Comparison of ENCODE assay signal across 8 cellular contexts in the genomic region with DNA sequence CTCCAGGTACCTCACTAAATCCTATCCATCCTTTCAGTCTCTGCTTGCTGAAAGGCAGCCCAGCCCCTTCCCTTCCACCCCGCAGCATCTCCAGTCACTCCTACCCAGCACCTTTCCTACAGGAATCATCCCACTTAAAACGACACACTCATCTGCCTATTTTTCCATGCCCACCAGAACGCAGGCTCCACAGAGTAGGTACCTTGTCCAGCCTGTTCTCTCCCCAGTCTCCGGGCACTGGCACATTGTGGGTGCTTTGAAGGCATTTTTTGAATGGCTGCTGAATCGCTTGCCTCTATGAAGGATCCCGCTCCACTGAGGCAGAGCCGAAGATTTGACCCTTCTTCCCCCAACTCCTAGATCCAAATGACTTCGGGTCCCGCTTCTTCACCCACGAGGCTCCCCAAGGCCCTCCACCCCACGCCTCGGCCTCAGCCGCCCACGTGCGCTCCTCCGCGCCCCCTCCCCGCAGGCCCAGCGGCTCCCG. TPM values are rescaled to one million over a fixed set of nuclear protein-coding genes. Genes with fewer than 3 reads are reported as not detected.
A peak's percentile ranks its signal among the peaks of the same experiment; 100 is the strongest.
DNase-seq lines count a peak whose midpoint lies in the region; ATAC-seq and TF ChIP-seq lines count a peak whose summit lies in the region.
"Had no signal": no experiment of that assay in that cellular context is flagged by ENCODE, and none has a peak within 500 bp of the region (broad histone marks: within the 10 kb centered on the region; RNA-seq: fewer than 3 reads in every experiment).

No MANE protein-coding gene starts in this region.

- peak overlapping the region; percentile 0 for H3K4me2 ChIP-seq in H9 (ENCODE audit: insufficient read depth, insufficient read length, low read length)

- no peaks in the 10 kb centered on the region for H3K9me3 ChIP-seq in H9 (ENCODE audit: control insufficient read depth, low read depth, low read length)

- no peak overlapping the region for H3K27ac ChIP-seq in H9 (ENCODE audit: insufficient read length, low read depth, low read length)

- ATAC-seq in HG03280 (IDR thresholded peaks at IDR 0.05; ENCODE audit: unreplicated experiment) = no peak
- ATAC-seq in GM18870 (IDR thresholded peaks at IDR 0.05; ENCODE audit: unreplicated experiment) = no peak

- H3K36me3 Mint-ChIP-seq in H9 (ENCODE audit: insufficient read depth in 1 of 3, low read depth in 3 of 3) (peaks cover 0 to 3% (median 0%) of the 10 kb centered on the region in 3 experiments; a peak in 2 of 7 replicates), nephron (ENCODE audit: low read depth) (no peaks in the 10 kb centered on the region)
- peaks cover 2% of the 10 kb centered on the region for H3K36me3 Mint-ChIP-seq in activated naive CD8-positive, alpha-beta T cell

- no peak for DNase-seq in H9
- DNase-seq in inferior parietal cortex (ENCODE audit: extremely low spot score) = no peak
- DNase-seq: midbrain, T1000 had no signal

- H4K5ac ChIP-seq in H9 (ENCODE audit: insufficient read length, low read depth, low read length) = no peak overlapping the region

- H3K27me3 ChIP-seq in H9 (ENCODE audit: insufficient read depth, low read length) = peaks cover 51% of the 10 kb centered on the region

- WGBS in H9 (ENCODE audit: extremely low coverage, insufficient read length, low lambda C conversion rate) = no CpG with 5 or more reads among the region's 20 CpGs

- H2BK12ac ChIP-seq in H9 (ENCODE audit: insufficient read length, low read depth, low read length) = no peak overlapping the region

- no peak overlapping the region for H2BK5ac ChIP-seq in H9 (ENCODE audit: insufficient read length, low read length)

- H3K9ac ChIP-seq in H9 (ENCODE audit: extremely low read depth, insufficient read length, low read length) = no peak overlapping the region

- no peak overlapping the region for H3K4ac ChIP-seq in H9 (ENCODE audit: low read depth, low read length)

- H3K4me1 Mint-ChIP-seq in H9 (peaks cover 5 to 14% of the 10 kb centered on the region in 2 experiments), nephron (peaks cover 12% of the 10 kb centered on the region)
- H3K4me1 Mint-ChIP-seq in activated naive CD8-positive, alpha-beta T cell (ENCODE audit: low read depth) = peaks cover 14% of the 10 kb centered on the region

- H3K18ac ChIP-seq in H9 (ENCODE audit: insufficient read length, low read depth, low read length) = peak overlapping the region; percentile 28

- no peak overlapping the region for H3K56ac ChIP-seq in H9 (ENCODE audit: insufficient read length, low read depth, low read length)

- no peak overlapping the region for H4K8ac ChIP-seq in H9 (replicated peaks; ENCODE audit: insufficient read length, low read depth, low read length)

- no peaks in the 10 kb centered on the region for H3K4me1 ChIP-seq in H9 (ENCODE audit: insufficient read depth, low read length)

- H2BK15ac ChIP-seq in H9 (ENCODE audit: low read depth, low read length) = no peak overlapping the region

- H3T11ph ChIP-seq in H9 (ENCODE audit: low read length) = no peak overlapping the region

- no peak overlapping the region for H2BK120ac ChIP-seq in H9 (ENCODE audit: low read depth, low read length, poor library complexity, severe bottlenecking)

- no peaks in the 10 kb centered on the region for H3K79me1 ChIP-seq in H9 (ENCODE audit: insufficient read depth, low read depth, low read length, poor library complexity, severe bottlenecking)

- no peaks in the 10 kb centered on the region for H3K79me2 ChIP-seq in H9 (ENCODE audit: insufficient read depth, low read length)

- H3K23me2 ChIP-seq in H9 (ENCODE audit: insufficient read length, low read depth, low read length, poor library complexity, severe bottlenecking) = peaks cover 4% of the 10 kb centered on the region

- H3K27ac Mint-ChIP-seq in H9 (no peak overlapping the region), nephron (no peak overlapping the region)
- H3K27ac Mint-ChIP-seq in activated naive CD8-positive, alpha-beta T cell = no peak overlapping the region

- TF ChIP-seq CTCF in H9 (conservative IDR thresholded peaks at IDR 0.05) = no peak
- no peak for TF ChIP-seq CTCF in nephron (IDR thresholded peaks at IDR 0.05; ENCODE audit: unreplicated experiment in 3 of 3)

- no peak overlapping the region for H2BK20ac ChIP-seq in H9 (ENCODE audit: low read depth, low read length, poor library complexity, severe bottlenecking)

- peak overlapping the region; percentile 50 to 57 for H3K4me3 Mint-ChIP-seq in H9
- peak overlapping the region; percentile 62 for H3K4me3 Mint-ChIP-seq in activated naive CD8-positive, alpha-beta T cell
- H3K4me3 Mint-ChIP-seq in nephron = peak overlapping the region; percentile 60 to 70 (median 63)

- no peak overlapping the region for H4K91ac ChIP-seq in H9 (ENCODE audit: insufficient read length, low read depth, low read length)

- no peak overlapping the region for H2AFZ ChIP-seq in H9 (ENCODE audit: low read length)

- no peak overlapping the region for H2AK5ac ChIP-seq in H9 (ENCODE audit: insufficient read length, low read length)

- no peaks in the 10 kb centered on the region for H4K20me1 ChIP-seq in H9 (ENCODE audit: control insufficient read depth, insufficient read depth, insufficient read length)

- H3K9me3 Mint-ChIP-seq in H9 = peaks cover 0 to 3% of the 10 kb centered on the region in 2 experiments; a peak in 4 of 5 replicates
- H3K9me3 Mint-ChIP-seq in activated naive CD8-positive, alpha-beta T cell (ENCODE audit: low read depth) = no peaks in the 10 kb centered on the region
- no peaks in the 10 kb centered on the region for H3K9me3 Mint-ChIP-seq in nephron

- H3K14ac ChIP-seq in H9 (ENCODE audit: insufficient read depth, low read length) = peak overlapping the region; percentile 25; the same call in 1 of the 2 replicates

- H3K27me3 Mint-ChIP-seq in H9 (ENCODE audit: low read depth) (peaks cover 80% of the 10 kb centered on the region), nephron (ENCODE audit: low read depth) (peaks cover 96% of the 10 kb centered on the region)
- H3K27me3 Mint-ChIP-seq in activated naive CD8-positive, alpha-beta T cell = peaks cover 56% of the 10 kb centered on the region

- no peak overlapping the region for H3K23ac ChIP-seq in H9 (ENCODE audit: insufficient read length, low read depth, low read length)

RNA-seq across cellular contexts. Expression of a gene that starts 15.6 kb away (rescaled TPM):
- 1.6 and 1.8 TPM in 2 replicates for total RNA-seq in H9 (2021)

RNA-seq across cellular contexts. Expression of a gene that starts 51.5 kb away (rescaled TPM):
- 18.3 and 18.9 TPM in 2 replicates for total RNA-seq in H9 (2021)

RNA-seq across cellular contexts. Expression of a gene that starts 51.5 kb away (rescaled TPM):
- 31.6 and 33.7 TPM in 2 replicates for total RNA-seq in H9 (2021)

RNA-seq across cellular contexts. Expression of a gene that starts 53.4 kb away (rescaled TPM):
- total RNA-seq in H9 (2021) = not detected in 2 replicates

RNA-seq across cellular contexts. Expression of a gene that starts 53.6 kb away (rescaled TPM):
- 60.7 and 65.1 TPM in 2 replicates for total RNA-seq in H9 (2021)
